ENCODE assay signal across 31 cellular contexts in the genomic region with DNA sequence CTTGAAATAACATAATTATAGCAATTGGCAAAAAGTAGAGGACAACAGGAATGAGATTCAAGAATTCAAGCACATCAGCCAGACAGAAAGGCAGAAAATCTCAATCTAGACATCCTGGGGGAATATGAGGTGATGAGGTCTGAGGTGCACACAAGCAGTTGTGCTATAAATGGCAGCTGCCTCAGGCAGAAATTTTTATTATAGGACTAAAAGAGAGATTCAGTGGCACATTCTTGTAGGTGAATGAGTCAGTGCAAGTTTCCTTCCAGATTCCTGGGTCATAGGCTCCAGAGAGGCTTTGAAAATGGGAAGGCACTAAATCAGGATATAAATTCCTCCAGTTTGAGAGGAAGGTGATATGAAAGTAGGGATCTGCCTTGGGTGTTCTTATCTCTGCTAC.
"Had no signal": no experiment of that assay in that cellular context is flagged by ENCODE, and none has a peak within 500 bp of the region (broad histone marks: within the 10 kb centered on the region; RNA-seq: fewer than 3 reads in every experiment).

No MANE protein-coding gene starts in this region.

- H3K9me3 Mint-ChIP-seq: activated naive CD4-positive, alpha-beta T cell treated with anti-CD3 and anti-CD28 coated beads, Interleukin-2, amount 50 U/mL, for 24 hours; activated T-helper 1 cell treated with anti-CD3 and anti-CD28 coated beads, Interleukin-12 subunit alpha, Interleukin-12 subunit beta, Interleukin-2, Interleukin-4 antibody, amounts not matched to agents 30 ng/mL and 10 ng/mL and 1 ng/mL, durations not matched to agents 14 hours and 24 hours and 36 hours; central memory CD8-positive, alpha-beta T cell had no signal

- H3K27ac Mint-ChIP-seq: activated CD8-positive, alpha-beta T cell treated with anti-CD3 and anti-CD28 coated beads, Interleukin-2, amount 10 ng/mL, durations not matched to agents 7 days and 5 days; activated naive CD4-positive, alpha-beta T cell treated with anti-CD3 and anti-CD28 coated beads, Interleukin-2, amount 50 U/mL, for 24 hours; activated T-helper 1 cell treated with anti-CD3 and anti-CD28 coated beads, Interleukin-12 subunit alpha, Interleukin-12 subunit beta, Interleukin-2, Interleukin-4 antibody, amounts not matched to agents 30 ng/mL and 10 ng/mL and 1 ng/mL, durations not matched to agents 14 hours and 24 hours and 36 hours had no signal

- H3K27me3 ChIP-seq: body of pancreas, MG63, Peyer's patch, SJCRH30 had no signal

- H3K36me3 Mint-ChIP-seq: activated naive CD4-positive, alpha-beta T cell treated with anti-CD3 and anti-CD28 coated beads, Interleukin-2, amount 50 U/mL, for 24 hours had no signal

- ATAC-seq: activated CD8-positive, alpha-beta T cell treated with anti-CD3 and anti-CD28 coated beads, Interleukin-2, amount 10 ng/mL, durations not matched to agents 7 days and 5 days; body of pancreas had no signal

- H3K27me3 Mint-ChIP-seq: activated naive CD4-positive, alpha-beta T cell treated with anti-CD3 and anti-CD28 coated beads, Interleukin-2, amount 50 U/mL, for 24 hours had no signal

- H3K4me1 ChIP-seq: body of pancreas, Peyer's patch, SJCRH30 had no signal

- DNase-seq: activated CD4-positive, alpha-beta T cell treated with anti-CD3 and anti-CD28 coated beads for 4 hours; activated CD4-positive, alpha-beta T cell treated with anti-CD3 and anti-CD28 coated beads, Interleukin-2, amount 50 U/mL, for 4 hours; activated CD8-positive, alpha-beta memory T cell treated with anti-CD3 and anti-CD28 coated beads, Interleukin-2, amount 50 U/mL, for 48 hours; activated CD8-positive, alpha-beta T cell treated with anti-CD3 and anti-CD28 coated beads, Interleukin-2, amount 10 ng/mL, durations not matched to agents 7 days and 5 days; activated effector memory CD4-positive, alpha-beta T cell treated with Interleukin-2 at 50 U/mL for 16 hours; activated naive CD4-positive, alpha-beta T cell; activated T-cell treated with anti-CD3 and anti-CD28 coated beads, Interleukin-2, amount 50 U/mL, for 1 hour; aorta; body of pancreas; MG63; NCI-H1105 treated with DMSO at 0.1 percent for 48 hours; NCI-H146; NCI-H187 treated with DMSO at 0.1 percent for 48 hours; NCI-H2081 treated with DMSO at 0.1 percent for 48 hours; NCI-H2171; NCI-H345; NCI-H510A; NCI-H69; NK-92 treated with Interleukin-12 subunit alpha and Interleukin-12 subunit beta, amount 100 ng/mL, for 24 hours; OCI-M1; Peyer's patch; Right ventricle myocardium superior; SJCRH30; SK-N-SH; T-helper 1 cell; WERI-Rb-1 had no signal

- H3K36me3 ChIP-seq: MG63, Peyer's patch, SJCRH30, WERI-Rb-1 had no signal

- H3K9me3 ChIP-seq: body of pancreas, MG63, Peyer's patch, SJCRH30, SK-N-SH had no signal

- H3K4me3 ChIP-seq: body of pancreas, MG63, Peyer's patch, SJCRH30 had no signal

- H3K4me3 Mint-ChIP-seq: activated CD8-positive, alpha-beta T cell treated with anti-CD3 and anti-CD28 coated beads, Interleukin-2, amount 10 ng/mL, durations not matched to agents 7 days and 5 days; activated naive CD4-positive, alpha-beta T cell treated with anti-CD3 and anti-CD28 coated beads, Interleukin-2, amount 50 U/mL, for 24 hours; activated T-helper 1 cell treated with anti-CD3 and anti-CD28 coated beads, Interleukin-12 subunit alpha, Interleukin-12 subunit beta, Interleukin-2, Interleukin-4 antibody, amounts not matched to agents 30 ng/mL and 10 ng/mL and 1 ng/mL, durations not matched to agents 14 hours and 24 hours and 36 hours; central memory CD8-positive, alpha-beta T cell had no signal

- H3K27ac ChIP-seq: body of pancreas, KMS-11, RWPE1, SJCRH30, WERI-Rb-1 had no signal

- H3K4me1 Mint-ChIP-seq: activated naive CD4-positive, alpha-beta T cell treated with anti-CD3 and anti-CD28 coated beads, Interleukin-2, amount 50 U/mL, for 24 hours; central memory CD8-positive, alpha-beta T cell had no signal
